Comparison of ENCODE assay signal across 17 cellular contexts in the genomic region with DNA sequence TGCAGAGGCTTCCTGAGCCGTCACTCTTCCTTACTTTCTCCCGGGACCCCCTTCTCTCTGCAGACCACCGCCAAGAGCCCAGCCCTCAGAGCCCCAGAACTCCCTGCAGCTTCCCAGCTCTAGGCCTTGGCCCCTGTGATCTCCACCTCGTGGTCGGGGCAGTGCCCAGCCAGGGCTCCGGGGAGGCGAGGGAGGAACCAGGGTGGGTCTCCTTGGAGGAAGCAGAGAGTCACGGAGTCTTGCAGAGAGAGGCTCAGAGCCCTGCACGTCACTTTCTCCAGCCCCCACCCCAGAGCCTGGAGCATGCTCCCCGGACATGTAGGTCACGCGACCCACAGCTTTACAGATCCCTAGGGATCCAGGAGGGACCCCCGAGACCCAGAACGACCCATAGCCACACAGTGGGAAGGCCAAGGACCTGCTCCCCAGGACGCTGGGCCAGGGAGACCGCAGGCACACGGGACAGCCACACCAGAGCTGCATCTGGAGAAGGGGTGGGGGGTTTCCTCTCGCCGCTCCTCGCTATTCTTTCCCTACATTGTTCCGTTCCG. TPM values are rescaled to one million over a fixed set of nuclear protein-coding genes. Genes with fewer than 3 reads are reported as not detected.
A peak's percentile ranks its signal among the peaks of the same experiment; 100 is the strongest.
DNase-seq lines count a peak whose midpoint lies in the region; ATAC-seq and TF ChIP-seq lines count a peak whose summit lies in the region.
"Had no signal": no experiment of that assay in that cellular context is flagged by ENCODE, and none has a peak within 500 bp of the region (broad histone marks: within the 10 kb centered on the region; RNA-seq: fewer than 3 reads in every experiment).

No MANE protein-coding gene starts in this region.

- H3K27me3 Mint-ChIP-seq in osteocyte (ENCODE audit: unreplicated experiment) = no peaks in the 10 kb centered on the region

- H3K36me3 ChIP-seq in DOHH2 (ENCODE audit: control insufficient read depth, low read length) (no peaks in the 10 kb centered on the region), Panc1 (ENCODE audit: control insufficient read depth, insufficient read depth, low read length) (no peaks in the 10 kb centered on the region), heart right ventricle (no peaks in the 10 kb centered on the region), thyroid gland (no peaks in the 10 kb centered on the region)
- H3K36me3 ChIP-seq: BE2C had no signal

- H3K4me1 Mint-ChIP-seq in osteocyte (ENCODE audit: unreplicated experiment) = peaks cover 41% of the 10 kb centered on the region

- intact Hi-C loops in Panc1 (cut with micrococcal nuclease; ENCODE audit: unreplicated experiment) = no loop called here
- intact Hi-C loops in heart right ventricle (cut with DNase I) = loop anchor here in 1 of 10 donors (10.0 kb wide), 1 partner anchor 47 kb away; no protein-coding TSS in a partner anchor
- intact Hi-C loops in thyroid gland (cut with DNase I) = no loop called here

- H3K27me3 ChIP-seq in DOHH2 (ENCODE audit: control insufficient read depth, low read length) = no peaks in the 10 kb centered on the region
- H3K27me3 ChIP-seq in Panc1 (ENCODE audit: control insufficient read depth, insufficient read depth, low read length) = no peaks in the 10 kb centered on the region
- peaks cover 0 to 51% (median 0%) of the 10 kb centered on the region in 7 donors for H3K27me3 ChIP-seq in heart right ventricle
- no peaks in the 10 kb centered on the region for H3K27me3 ChIP-seq in thyroid gland

- H3K4me3 Mint-ChIP-seq in osteocyte (ENCODE audit: unreplicated experiment) = no peak overlapping the region
- H3K4me3 Mint-ChIP-seq: memory B cell had no signal

- H3K79me2 ChIP-seq in DOHH2 (ENCODE audit: control insufficient read depth, low read length) = no peaks in the 10 kb centered on the region

- 36 to 46% methylated on average over 22 of the region's 22 CpGs for WGBS in heart right ventricle, 2 donors
- 40 to 45% methylated on average over 12 to 21 of the region's 22 CpGs for WGBS in thyroid gland, 2 donors

- H3K9me3 ChIP-seq in DOHH2 (ENCODE audit: control insufficient read depth, insufficient read depth, low read length) (peaks cover 19% of the 10 kb centered on the region), Panc1 (ENCODE audit: control insufficient read depth, insufficient read depth, low read depth, low read length) (no peaks in the 10 kb centered on the region), heart right ventricle (peaks cover 0 to 15% (median 8%) of the 10 kb centered on the region in 11 donors), thyroid gland (no peaks in the 10 kb centered on the region)
- H3K9me3 ChIP-seq: BE2C had no signal

- H3K9me2 ChIP-seq in DOHH2 (replicated peaks; ENCODE audit: control insufficient read depth, low read length) = no peaks in the 10 kb centered on the region

- TF ChIP-seq POLR2A in thyroid gland (IDR thresholded peaks at IDR 0.05) = no peak

- in situ Hi-C loops in Panc1 (cut with HindIII; ENCODE audit: low pct_unique_long_range_greater_than_20kb, low sequenced_read_pairs) (no loop called here), GM13977 (cut with MboI; ENCODE audit: low pct_unique_long_range_greater_than_20kb, low sequenced_read_pairs, unreplicated experiment) (no loop called here)

- H3K27ac Mint-ChIP-seq in osteocyte (ENCODE audit: unreplicated experiment) = peak overlapping the region; percentile 34
- H3K27ac Mint-ChIP-seq: memory B cell had no signal

- peak overlapping the region; percentile 89 for H3K4me2 ChIP-seq in DOHH2 (ENCODE audit: low read length)

- no peaks in the 10 kb centered on the region for H3K9me3 Mint-ChIP-seq in osteocyte (ENCODE audit: unreplicated experiment)

- TF ChIP-seq CTCF in DOHH2 (IDR thresholded peaks at IDR 0.05; ENCODE audit: low read depth, low read length, poor library complexity, severe bottlenecking) (no peak), Panc1 (IDR thresholded peaks at IDR 0.05) (no peak), heart right ventricle (IDR thresholded peaks at IDR 0.05) (no peak), osteocyte (IDR thresholded peaks at IDR 0.05) (no peak), GM13977 (IDR thresholded peaks at IDR 0.05; ENCODE audit: extremely low read depth, insufficient read depth, missing control alignments) (no peak), thyroid gland (IDR thresholded peaks at IDR 0.05) (no peak)

- H4K20me1 ChIP-seq in DOHH2 (ENCODE audit: control insufficient read depth, insufficient read depth, low read depth, low read length) = no peaks in the 10 kb centered on the region

- H3K4me1 ChIP-seq in DOHH2 (ENCODE audit: control insufficient read depth, low read length) (peaks cover 91% of the 10 kb centered on the region), Panc1 (ENCODE audit: control insufficient read depth, insufficient read depth, low read length) (peaks cover 24% of the 10 kb centered on the region), heart right ventricle (peaks cover 5 to 38% (median 24%) of the 10 kb centered on the region in 9 donors), thyroid gland (peaks cover 16 to 30% of the 10 kb centered on the region in 2 donors)
- H3K4me1 ChIP-seq: BE2C had no signal

- no peaks in the 10 kb centered on the region for H3K36me3 Mint-ChIP-seq in osteocyte (ENCODE audit: unreplicated experiment)

- ATAC-seq in Panc1 = peak; percentile 75
- peak in 6 of 8 donors; percentile 18 to 41 (median 36) for ATAC-seq in heart right ventricle
- no peak for ATAC-seq in HG02981 (IDR thresholded peaks at IDR 0.05; ENCODE audit: unreplicated experiment)
- ATAC-seq in HG03521 (IDR thresholded peaks at IDR 0.05; ENCODE audit: unreplicated experiment) = no peak

- H3F3A ChIP-seq in DOHH2 (ENCODE audit: control insufficient read depth, insufficient read depth) = peaks cover 45% of the 10 kb centered on the region

- POLR2A ChIA-PET in Panc1 (lab: Charles Lee) = interaction anchor here (0.6 kb wide), 1 partner anchor 53 kb away, joined by 4 read pairs; no protein-coding TSS in a partner anchor

- CTCF ChIA-PET in Panc1 (lab: Charles Lee) = no interaction called here

- DNase-seq in Panc1 (ENCODE audit: low read depth, low spot score) = no peak
- no peak for DNase-seq in heart right ventricle
- DNase-seq in osteocyte (ENCODE audit: extremely low spot score, unreplicated experiment) = no peak
- DNase-seq in GM13977 (ENCODE audit: low spot score) = no peak
- no peak for DNase-seq in thyroid gland
- DNase-seq: anterior cingulate cortex; BE2C; EL; KG1; NCI-H1417 treated with DMSO at 0.1 percent for 48 hours; NCI-H2227 treated with DMSO at 0.1 percent for 48 hours; stimulated activated CD4-positive, alpha-beta T cell treated with anti-CD3 and anti-CD28 coated beads, Interleukin-4, amount 100 ng/mL, for 4 hours had no signal

- BruUV-seq in Panc1 (replicated peaks; lab: Mats Ljungman, UMichigan) = no TSS peak

- H3K4me3 ChIP-seq in DOHH2 (ENCODE audit: low read length) (no peak overlapping the region; the same call in 1 of the 2 replicates), Panc1 (ENCODE audit: low read depth in 2 of 2, low read length in 2 of 2) (no peak overlapping the region), heart right ventricle (peak overlapping the region in 8 of 10 donors; percentile 3 to 68 (median 54)), thyroid gland (replicated peaks in 1 of 3) (no peak overlapping the region)
- H3K4me3 ChIP-seq: SK-N-MC had no signal

- H3K27ac ChIP-seq in DOHH2 (ENCODE audit: low read depth, low read length) (peak overlapping the region; percentile 96), Panc1 (ENCODE audit: low read length) (peak overlapping the region; percentile 65), heart right ventricle (peak overlapping the region in 5 of 10 donors; percentile 72 to 81 (median 78)), thyroid gland (peak overlapping the region in 1 of 3 donors; percentile 54)
- H3K27ac ChIP-seq: SK-N-MC had no signal

RNA-seq across cellular contexts. Expression of gene GADD45B, which starts 11.9 kb away (rescaled TPM):
- total RNA-seq in Panc1 (2021; ENCODE audit: unreplicated experiment) = 56.2 TPM
- polyA plus RNA-seq in Panc1 (2012; ENCODE audit: insufficient read length) = 43.3 TPM
- total RNA-seq in heart right ventricle = 100 to 1,000 TPM in 2 of 10 donors, 10 to 100 TPM in 8; 19.6 to 297 (median 31.3) TPM
- 10 to 100 TPM; 81.4 to 95.2 TPM for polyA plus RNA-seq in heart right ventricle
- 148 and 165 TPM in 2 replicates for total RNA-seq in osteocyte
- total RNA-seq in thyroid gland = 100 to 1,000 TPM; 148 to 250 (median 195) TPM

RNA-seq across cellular contexts. Expression of gene LMNB2, which starts 31.1 kb away (rescaled TPM):
- 159 TPM for total RNA-seq in Panc1 (2021; ENCODE audit: unreplicated experiment)
- 166 TPM for polyA plus RNA-seq in Panc1 (2012; ENCODE audit: insufficient read length)
- total RNA-seq in heart right ventricle = 10 to 100 TPM in 6 of 10 donors, 1 to 10 TPM in 4; 7.5 to 21.2 (median 10.1) TPM
- 10 to 100 TPM in 1 of 2 donors, 1 to 10 TPM in 1; 9.1 to 18.8 TPM for polyA plus RNA-seq in heart right ventricle
- 40.2 and 40.8 TPM in 2 replicates for total RNA-seq in osteocyte
- 10 to 100 TPM; 14.4 to 34.6 (median 27.6) TPM for total RNA-seq in thyroid gland

Comparison
In these comparisons a context has a peak if more than half of its experiments do, and no peak if none do; other contexts are left out.
1. H3K4me3 ChIP-seq: peak in heart right ventricle (8 of 10); none in DOHH2 (single experiment), Panc1 (0 of 2) and thyroid gland (0 of 3).
2. ATAC-seq: peak in Panc1 (single experiment) and heart right ventricle (6 of 8); none in HG02981 (single experiment) and HG03521 (single experiment).